ENCODE assay signal across 1 cellular context in the genomic region with DNA sequence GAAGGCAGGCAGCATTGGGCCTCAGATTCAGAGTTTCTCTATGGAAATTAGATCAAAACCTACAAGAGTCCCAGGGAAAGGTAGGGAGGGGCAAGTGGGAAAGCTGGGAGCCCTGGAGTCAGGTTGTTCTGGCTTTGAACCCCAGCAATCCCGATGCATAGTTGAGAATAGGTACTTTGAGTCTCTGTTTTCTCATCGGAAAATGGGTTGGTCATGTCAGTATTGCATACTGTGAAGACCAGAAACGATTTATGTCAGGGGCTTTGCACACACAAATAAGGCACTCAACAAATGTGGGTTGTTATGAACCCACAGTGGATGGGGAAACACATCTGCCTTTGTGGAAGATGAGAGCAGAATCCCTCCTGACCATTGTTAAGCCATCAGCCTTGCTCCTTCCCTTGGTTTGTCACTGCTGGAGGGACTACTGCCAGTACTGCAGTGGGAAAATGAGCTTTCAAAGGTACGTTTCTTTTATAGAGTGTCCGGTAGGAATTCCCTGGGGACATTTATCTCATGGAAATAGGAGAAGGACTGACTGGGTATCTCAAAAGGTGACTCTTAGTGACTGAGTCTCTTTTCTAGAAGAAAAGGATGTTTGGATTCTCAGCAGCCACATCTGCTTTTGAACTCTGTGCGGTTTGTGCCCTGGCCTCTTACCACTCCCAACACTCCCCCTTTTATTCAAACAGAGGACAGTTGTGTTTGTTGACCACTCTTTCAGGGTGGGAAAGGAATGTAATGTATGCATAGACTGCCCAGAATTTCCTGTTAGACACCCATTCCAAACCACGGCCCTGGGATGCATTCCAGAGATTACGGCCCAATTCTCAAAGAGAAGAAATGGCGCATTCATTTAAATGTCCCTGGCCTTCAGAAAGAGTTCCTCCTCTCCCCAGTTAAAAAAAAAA.
TF ChIP-seq lines count a peak whose summit lies in the region.

No MANE protein-coding gene starts in this region.

TF ChIP-seq in HepG2, 621 proteins besides CTCF, POLR2A, EP300 and RAD21 (continued from another document and continues in another):
- TF ChIP-seq, protein P1, sequence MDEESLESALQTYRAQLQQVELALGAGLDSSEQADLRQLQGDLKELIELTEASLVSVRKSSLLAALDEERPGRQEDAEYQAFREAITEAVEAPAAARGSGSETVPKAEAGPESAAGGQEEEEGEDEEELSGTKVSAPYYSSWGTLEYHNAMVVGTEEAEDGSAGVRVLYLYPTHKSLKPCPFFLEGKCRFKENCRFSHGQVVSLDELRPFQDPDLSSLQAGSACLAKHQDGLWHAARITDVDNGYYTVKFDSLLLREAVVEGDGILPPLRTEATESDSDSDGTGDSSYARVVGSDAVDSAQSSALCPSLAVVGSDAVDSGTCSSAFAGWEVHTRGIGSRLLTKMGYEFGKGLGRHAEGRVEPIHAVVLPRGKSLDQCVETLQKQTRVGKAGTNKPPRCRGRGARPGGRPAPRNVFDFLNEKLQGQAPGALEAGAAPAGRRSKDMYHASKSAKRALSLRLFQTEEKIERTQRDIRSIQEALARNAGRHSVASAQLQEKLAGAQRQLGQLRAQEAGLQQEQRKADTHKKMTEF (CRISPR knock-in tag; IDR thresholded peaks at IDR 0.05): peak; percentile 67; the same call in 1 of the 2 replicates
- TF ChIP-seq ZNF121 (CRISPR knock-in tag; IDR thresholded peaks at IDR 0.05) (no peak), YEATS2 (CRISPR knock-in tag; IDR thresholded peaks at IDR 0.05; ENCODE audit: borderline replicate concordance) (no peak), RBM22 (optimal IDR thresholded peaks at IDR 0.05; ENCODE audit: low read length) (peak; percentile 83), GATAD2A (CRISPR knock-in tag; IDR thresholded peaks at IDR 0.05) (peak; percentile 79; the same call in 1 of the 2 replicates), FOXJ3 (CRISPR knock-in tag; IDR thresholded peaks at IDR 0.05; ENCODE audit: borderline replicate concordance) (peak; percentile 59; the same call in 1 of the 2 replicates), ZNF224 (CRISPR knock-in tag; IDR thresholded peaks at IDR 0.05) (no peak), ZNF367 (CRISPR knock-in tag; IDR thresholded peaks at IDR 0.05; ENCODE audit: borderline replicate concordance) (no peak), ZNF350 (CRISPR knock-in tag; IDR thresholded peaks at IDR 0.05; ENCODE audit: borderline replicate concordance, low read depth) (no peak), HNF4G (IDR thresholded peaks at IDR 0.05; ENCODE audit: borderline replicate concordance, low read depth, low read length) (peak; percentile 69; the same call in 1 of the 2 replicates), HNF4G (CRISPR knock-in tag; IDR thresholded peaks at IDR 0.05; ENCODE audit: borderline replicate concordance, low read depth) (no peak), HOXA5 (CRISPR knock-in tag; IDR thresholded peaks at IDR 0.05) (no peak), MZF1 (CRISPR knock-in tag; IDR thresholded peaks at IDR 0.05; ENCODE audit: borderline replicate concordance) (no peak), BORCS8-MEF2B (CRISPR knock-in tag; IDR thresholded peaks at IDR 0.05) (no peak), ZNF556 (CRISPR knock-in tag; IDR thresholded peaks at IDR 0.05; ENCODE audit: borderline replicate concordance) (no peak), ERF (CRISPR knock-in tag; IDR thresholded peaks at IDR 0.05) (peak; percentile 49; the same call in 1 of the 2 replicates), ONECUT2 (CRISPR knock-in tag; IDR thresholded peaks at IDR 0.05) (no peak), GFI1 (CRISPR knock-in tag; IDR thresholded peaks at IDR 0.05; ENCODE audit: borderline replicate concordance) (peak; percentile 75), HDAC2 (CRISPR knock-in tag; IDR thresholded peaks at IDR 0.05) (peak; percentile 84), ZNF607 (CRISPR knock-in tag; IDR thresholded peaks at IDR 0.05; ENCODE audit: borderline replicate concordance) (no peak), SMAD1 (CRISPR knock-in tag; IDR thresholded peaks at IDR 0.05; ENCODE audit: borderline replicate concordance, low read depth) (no peak), KDM3A (CRISPR knock-in tag; IDR thresholded peaks at IDR 0.05; ENCODE audit: low read depth) (no peak), ZNF570 (CRISPR knock-in tag; IDR thresholded peaks at IDR 0.05; ENCODE audit: borderline replicate concordance) (no peak), PTBP1 (IDR thresholded peaks at IDR 0.05; ENCODE audit: low read depth, low read length, poor library complexity, severe bottlenecking) (no peak), IKZF1 (IDR thresholded peaks at IDR 0.05) (no peak), ELF3 (CRISPR knock-in tag; IDR thresholded peaks at IDR 0.05) (peak; percentile 94), SIN3A (IDR thresholded peaks at IDR 0.05; ENCODE audit: borderline replicate concordance, low read depth, low read length) (no peak), TCF7L2 (IDR thresholded peaks at IDR 0.05; ENCODE audit: low read depth, low read length) (no peak)
- TF ChIP-seq, protein P2, sequence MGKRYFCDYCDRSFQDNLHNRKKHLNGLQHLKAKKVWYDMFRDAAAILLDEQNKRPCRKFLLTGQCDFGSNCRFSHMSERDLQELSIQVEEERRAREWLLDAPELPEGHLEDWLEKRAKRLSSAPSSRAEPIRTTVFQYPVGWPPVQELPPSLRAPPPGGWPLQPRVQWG (CRISPR knock-in tag; IDR thresholded peaks at IDR 0.05; ENCODE audit: borderline replicate concordance, low read depth): no peak
- TF ChIP-seq, protein P3, sequence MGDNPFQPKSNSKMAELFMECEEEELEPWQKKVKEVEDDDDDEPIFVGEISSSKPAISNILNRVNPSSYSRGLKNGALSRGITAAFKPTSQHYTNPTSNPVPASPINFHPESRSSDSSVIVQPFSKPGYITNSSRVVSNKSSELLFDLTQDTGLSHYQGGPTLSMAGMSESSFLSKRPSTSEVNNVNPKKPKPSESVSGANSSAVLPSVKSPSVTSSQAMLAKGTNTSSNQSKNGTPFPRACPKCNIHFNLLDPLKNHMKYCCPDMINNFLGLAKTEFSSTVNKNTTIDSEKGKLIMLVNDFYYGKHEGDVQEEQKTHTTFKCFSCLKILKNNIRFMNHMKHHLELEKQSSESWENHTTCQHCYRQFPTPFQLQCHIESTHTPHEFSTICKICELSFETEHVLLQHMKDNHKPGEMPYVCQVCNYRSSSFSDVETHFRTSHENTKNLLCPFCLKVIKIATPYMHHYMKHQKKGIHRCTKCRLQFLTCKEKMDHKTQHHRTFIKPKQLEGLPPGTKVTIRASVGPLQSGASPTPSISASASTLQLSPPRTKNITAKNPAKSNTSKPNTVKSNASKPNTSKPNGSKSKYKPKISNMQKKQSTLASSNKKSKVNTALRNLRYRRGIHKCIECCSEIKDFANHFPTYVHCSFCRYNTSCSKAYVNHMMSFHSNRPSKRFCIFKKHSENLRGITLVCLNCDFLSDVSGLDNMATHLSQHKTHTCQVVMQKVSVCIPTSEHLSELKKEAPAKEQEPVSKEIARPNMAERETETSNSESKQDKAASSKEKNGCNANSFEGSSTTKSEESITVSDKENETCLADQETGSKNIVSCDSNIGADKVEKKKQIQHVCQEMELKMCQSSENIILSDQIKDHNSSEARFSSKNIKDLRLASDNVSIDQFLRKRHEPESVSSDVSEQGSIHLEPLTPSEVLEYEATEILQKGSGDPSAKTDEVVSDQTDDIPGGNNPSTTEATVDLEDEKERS (CRISPR knock-in tag; IDR thresholded peaks at IDR 0.05): peak; percentile 43; the same call in 1 of the 2 replicates
- TF ChIP-seq, protein P4, sequence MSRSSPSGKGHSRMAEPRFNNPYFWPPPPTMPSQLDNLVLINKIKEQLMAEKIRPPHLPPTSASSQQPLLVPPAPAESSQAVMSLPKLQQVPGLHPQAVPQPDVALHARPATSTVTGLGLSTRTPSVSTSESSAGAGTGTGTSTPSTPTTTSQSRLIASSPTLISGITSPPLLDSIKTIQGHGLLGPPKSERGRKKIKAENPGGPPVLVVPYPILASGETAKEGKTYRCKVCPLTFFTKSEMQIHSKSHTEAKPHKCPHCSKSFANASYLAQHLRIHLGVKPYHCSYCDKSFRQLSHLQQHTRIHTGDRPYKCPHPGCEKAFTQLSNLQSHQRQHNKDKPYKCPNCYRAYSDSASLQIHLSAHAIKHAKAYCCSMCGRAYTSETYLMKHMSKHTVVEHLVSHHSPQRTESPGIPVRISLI (CRISPR knock-in tag; IDR thresholded peaks at IDR 0.05; ENCODE audit: borderline replicate concordance): peak; percentile 87; the same call in 1 of the 2 replicates
- TF ChIP-seq, protein P5, sequence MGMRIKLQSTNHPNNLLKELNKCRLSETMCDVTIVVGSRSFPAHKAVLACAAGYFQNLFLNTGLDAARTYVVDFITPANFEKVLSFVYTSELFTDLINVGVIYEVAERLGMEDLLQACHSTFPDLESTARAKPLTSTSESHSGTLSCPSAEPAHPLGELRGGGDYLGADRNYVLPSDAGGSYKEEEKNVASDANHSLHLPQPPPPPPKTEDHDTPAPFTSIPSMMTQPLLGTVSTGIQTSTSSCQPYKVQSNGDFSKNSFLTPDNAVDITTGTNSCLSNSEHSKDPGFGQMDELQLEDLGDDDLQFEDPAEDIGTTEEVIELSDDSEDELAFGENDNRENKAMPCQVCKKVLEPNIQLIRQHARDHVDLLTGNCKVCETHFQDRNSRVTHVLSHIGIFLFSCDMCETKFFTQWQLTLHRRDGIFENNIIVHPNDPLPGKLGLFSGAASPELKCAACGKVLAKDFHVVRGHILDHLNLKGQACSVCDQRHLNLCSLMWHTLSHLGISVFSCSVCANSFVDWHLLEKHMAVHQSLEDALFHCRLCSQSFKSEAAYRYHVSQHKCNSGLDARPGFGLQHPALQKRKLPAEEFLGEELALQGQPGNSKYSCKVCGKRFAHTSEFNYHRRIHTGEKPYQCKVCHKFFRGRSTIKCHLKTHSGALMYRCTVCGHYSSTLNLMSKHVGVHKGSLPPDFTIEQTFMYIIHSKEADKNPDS (CRISPR knock-in tag; IDR thresholded peaks at IDR 0.05): no peak
- TF ChIP-seq, protein P6, sequence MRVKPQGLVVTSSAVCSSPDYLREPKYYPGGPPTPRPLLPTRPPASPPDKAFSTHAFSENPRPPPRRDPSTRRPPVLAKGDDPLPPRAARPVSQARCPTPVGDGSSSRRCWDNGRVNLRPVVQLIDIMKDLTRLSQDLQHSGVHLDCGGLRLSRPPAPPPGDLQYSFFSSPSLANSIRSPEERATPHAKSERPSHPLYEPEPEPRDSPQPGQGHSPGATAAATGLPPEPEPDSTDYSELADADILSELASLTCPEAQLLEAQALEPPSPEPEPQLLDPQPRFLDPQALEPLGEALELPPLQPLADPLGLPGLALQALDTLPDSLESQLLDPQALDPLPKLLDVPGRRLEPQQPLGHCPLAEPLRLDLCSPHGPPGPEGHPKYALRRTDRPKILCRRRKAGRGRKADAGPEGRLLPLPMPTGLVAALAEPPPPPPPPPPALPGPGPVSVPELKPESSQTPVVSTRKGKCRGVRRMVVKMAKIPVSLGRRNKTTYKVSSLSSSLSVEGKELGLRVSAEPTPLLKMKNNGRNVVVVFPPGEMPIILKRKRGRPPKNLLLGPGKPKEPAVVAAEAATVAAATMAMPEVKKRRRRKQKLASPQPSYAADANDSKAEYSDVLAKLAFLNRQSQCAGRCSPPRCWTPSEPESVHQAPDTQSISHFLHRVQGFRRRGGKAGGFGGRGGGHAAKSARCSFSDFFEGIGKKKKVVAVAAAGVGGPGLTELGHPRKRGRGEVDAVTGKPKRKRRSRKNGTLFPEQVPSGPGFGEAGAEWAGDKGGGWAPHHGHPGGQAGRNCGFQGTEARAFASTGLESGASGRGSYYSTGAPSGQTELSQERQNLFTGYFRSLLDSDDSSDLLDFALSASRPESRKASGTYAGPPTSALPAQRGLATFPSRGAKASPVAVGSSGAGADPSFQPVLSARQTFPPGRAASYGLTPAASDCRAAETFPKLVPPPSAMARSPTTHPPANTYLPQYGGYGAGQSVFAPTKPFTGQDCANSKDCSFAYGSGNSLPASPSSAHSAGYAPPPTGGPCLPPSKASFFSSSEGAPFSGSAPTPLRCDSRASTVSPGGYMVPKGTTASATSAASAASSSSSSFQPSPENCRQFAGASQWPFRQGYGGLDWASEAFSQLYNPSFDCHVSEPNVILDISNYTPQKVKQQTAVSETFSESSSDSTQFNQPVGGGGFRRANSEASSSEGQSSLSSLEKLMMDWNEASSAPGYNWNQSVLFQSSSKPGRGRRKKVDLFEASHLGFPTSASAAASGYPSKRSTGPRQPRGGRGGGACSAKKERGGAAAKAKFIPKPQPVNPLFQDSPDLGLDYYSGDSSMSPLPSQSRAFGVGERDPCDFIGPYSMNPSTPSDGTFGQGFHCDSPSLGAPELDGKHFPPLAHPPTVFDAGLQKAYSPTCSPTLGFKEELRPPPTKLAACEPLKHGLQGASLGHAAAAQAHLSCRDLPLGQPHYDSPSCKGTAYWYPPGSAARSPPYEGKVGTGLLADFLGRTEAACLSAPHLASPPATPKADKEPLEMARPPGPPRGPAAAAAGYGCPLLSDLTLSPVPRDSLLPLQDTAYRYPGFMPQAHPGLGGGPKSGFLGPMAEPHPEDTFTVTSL (CRISPR knock-in tag; IDR thresholded peaks at IDR 0.05; ENCODE audit: borderline replicate concordance): peak; percentile 57; the same call in 1 of the 2 replicates
- TF ChIP-seq, protein P7, sequence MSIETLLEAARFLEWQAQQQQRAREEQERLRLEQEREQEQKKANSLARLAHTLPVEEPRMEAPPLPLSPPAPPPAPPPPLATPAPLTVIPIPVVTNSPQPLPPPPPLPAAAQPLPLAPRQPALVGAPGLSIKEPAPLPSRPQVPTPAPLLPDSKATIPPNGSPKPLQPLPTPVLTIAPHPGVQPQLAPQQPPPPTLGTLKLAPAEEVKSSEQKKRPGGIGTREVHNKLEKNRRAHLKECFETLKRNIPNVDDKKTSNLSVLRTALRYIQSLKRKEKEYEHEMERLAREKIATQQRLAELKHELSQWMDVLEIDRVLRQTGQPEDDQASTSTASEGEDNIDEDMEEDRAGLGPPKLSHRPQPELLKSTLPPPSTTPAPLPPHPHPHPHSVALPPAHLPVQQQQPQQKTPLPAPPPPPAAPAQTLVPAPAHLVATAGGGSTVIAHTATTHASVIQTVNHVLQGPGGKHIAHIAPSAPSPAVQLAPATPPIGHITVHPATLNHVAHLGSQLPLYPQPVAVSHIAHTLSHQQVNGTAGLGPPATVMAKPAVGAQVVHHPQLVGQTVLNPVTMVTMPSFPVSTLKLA (IDR thresholded peaks at IDR 0.05): no peak
- TF ChIP-seq, protein P8, sequence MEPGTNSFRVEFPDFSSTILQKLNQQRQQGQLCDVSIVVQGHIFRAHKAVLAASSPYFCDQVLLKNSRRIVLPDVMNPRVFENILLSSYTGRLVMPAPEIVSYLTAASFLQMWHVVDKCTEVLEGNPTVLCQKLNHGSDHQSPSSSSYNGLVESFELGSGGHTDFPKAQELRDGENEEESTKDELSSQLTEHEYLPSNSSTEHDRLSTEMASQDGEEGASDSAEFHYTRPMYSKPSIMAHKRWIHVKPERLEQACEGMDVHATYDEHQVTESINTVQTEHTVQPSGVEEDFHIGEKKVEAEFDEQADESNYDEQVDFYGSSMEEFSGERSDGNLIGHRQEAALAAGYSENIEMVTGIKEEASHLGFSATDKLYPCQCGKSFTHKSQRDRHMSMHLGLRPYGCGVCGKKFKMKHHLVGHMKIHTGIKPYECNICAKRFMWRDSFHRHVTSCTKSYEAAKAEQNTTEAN (CRISPR knock-in tag; conservative IDR thresholded peaks at IDR 0.05): peak; percentile 29; the same call in 1 of the 2 replicates
- TF ChIP-seq, protein P9, sequence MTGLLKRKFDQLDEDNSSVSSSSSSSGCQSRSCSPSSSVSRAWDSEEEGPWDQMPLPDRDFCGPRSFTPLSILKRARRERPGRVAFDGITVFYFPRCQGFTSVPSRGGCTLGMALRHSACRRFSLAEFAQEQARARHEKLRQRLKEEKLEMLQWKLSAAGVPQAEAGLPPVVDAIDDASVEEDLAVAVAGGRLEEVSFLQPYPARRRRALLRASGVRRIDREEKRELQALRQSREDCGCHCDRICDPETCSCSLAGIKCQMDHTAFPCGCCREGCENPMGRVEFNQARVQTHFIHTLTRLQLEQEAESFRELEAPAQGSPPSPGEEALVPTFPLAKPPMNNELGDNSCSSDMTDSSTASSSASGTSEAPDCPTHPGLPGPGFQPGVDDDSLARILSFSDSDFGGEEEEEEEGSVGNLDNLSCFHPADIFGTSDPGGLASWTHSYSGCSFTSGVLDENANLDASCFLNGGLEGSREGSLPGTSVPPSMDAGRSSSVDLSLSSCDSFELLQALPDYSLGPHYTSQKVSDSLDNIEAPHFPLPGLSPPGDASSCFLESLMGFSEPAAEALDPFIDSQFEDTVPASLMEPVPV (CRISPR knock-in tag; IDR thresholded peaks at IDR 0.05): no peak
